Comparison of ENCODE assay signal across 1 cellular context in the genomic region with DNA sequence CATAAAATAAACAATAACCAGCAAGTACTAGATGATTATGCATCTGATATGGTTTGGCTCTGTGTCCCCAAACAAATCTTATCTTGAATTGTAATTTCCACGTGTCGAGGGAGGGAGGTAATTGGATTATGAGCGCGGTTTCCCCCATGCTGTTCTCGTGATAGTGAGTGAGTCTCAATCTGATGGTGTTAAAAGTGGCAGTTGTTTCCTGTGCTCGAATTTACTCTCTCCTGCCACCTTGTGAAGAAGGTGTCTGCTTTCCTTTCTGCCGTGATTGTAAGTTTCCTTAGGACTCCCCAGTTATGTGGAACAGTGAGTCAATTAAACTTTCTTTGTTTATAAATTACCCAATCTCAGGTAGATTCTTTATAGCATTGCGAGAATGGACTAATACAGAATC.
TF ChIP-seq lines count a peak whose summit lies in the region.

No MANE protein-coding gene starts in this region.

TF ChIP-seq in GM23338, 12 proteins besides CTCF, POLR2A, EP300 and RAD21:
- TF ChIP-seq, protein P1, sequence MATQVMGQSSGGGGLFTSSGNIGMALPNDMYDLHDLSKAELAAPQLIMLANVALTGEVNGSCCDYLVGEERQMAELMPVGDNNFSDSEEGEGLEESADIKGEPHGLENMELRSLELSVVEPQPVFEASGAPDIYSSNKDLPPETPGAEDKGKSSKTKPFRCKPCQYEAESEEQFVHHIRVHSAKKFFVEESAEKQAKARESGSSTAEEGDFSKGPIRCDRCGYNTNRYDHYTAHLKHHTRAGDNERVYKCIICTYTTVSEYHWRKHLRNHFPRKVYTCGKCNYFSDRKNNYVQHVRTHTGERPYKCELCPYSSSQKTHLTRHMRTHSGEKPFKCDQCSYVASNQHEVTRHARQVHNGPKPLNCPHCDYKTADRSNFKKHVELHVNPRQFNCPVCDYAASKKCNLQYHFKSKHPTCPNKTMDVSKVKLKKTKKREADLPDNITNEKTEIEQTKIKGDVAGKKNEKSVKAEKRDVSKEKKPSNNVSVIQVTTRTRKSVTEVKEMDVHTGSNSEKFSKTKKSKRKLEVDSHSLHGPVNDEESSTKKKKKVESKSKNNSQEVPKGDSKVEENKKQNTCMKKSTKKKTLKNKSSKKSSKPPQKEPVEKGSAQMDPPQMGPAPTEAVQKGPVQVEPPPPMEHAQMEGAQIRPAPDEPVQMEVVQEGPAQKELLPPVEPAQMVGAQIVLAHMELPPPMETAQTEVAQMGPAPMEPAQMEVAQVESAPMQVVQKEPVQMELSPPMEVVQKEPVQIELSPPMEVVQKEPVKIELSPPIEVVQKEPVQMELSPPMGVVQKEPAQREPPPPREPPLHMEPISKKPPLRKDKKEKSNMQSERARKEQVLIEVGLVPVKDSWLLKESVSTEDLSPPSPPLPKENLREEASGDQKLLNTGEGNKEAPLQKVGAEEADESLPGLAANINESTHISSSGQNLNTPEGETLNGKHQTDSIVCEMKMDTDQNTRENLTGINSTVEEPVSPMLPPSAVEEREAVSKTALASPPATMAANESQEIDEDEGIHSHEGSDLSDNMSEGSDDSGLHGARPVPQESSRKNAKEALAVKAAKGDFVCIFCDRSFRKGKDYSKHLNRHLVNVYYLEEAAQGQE (IDR thresholded peaks at IDR 0.05; ENCODE audit: unreplicated experiment), result no peak
- TF ChIP-seq ZNF114 (CRISPR knock-in tag; IDR thresholded peaks at IDR 0.05) (no peak), NANOG (IDR thresholded peaks at IDR 0.05; ENCODE audit: borderline replicate concordance) (no peak), POLR2AphosphoS5 (IDR thresholded peaks at IDR 0.05; ENCODE audit: low read depth) (no peak)
- TF ChIP-seq, protein P2, sequence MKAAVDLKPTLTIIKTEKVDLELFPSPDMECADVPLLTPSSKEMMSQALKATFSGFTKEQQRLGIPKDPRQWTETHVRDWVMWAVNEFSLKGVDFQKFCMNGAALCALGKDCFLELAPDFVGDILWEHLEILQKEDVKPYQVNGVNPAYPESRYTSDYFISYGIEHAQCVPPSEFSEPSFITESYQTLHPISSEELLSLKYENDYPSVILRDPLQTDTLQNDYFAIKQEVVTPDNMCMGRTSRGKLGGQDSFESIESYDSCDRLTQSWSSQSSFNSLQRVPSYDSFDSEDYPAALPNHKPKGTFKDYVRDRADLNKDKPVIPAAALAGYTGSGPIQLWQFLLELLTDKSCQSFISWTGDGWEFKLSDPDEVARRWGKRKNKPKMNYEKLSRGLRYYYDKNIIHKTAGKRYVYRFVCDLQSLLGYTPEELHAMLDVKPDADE (IDR thresholded peaks at IDR 0.05), result no peak
TF ChIP-seq in GM23338: peak in this region for 0.
